In genomic region chr1:61077676-61078521, GRCh38 we compare ENCODE assay signal across 8 cellular contexts. TPM values are rescaled to one million over a fixed set of nuclear protein-coding genes. Genes with fewer than 3 reads are reported as not detected.
DNase-seq lines count a peak whose midpoint lies in the region; ATAC-seq and TF ChIP-seq lines count a peak whose summit lies in the region.

No MANE protein-coding gene starts in this region.

- peak overlapping the region; percentile 88 to 97 (median 95) for H3K27ac Mint-ChIP-seq in CD14-positive monocyte

- H3K27me3 Mint-ChIP-seq in CD14-positive monocyte (ENCODE audit: low read depth in 3 of 3) = peaks cover 5 to 7% (median 7%) of the 10 kb centered on the region in 3 donors

- peak overlapping the region; percentile 85 for H3K9ac ChIP-seq in OCI-LY3 (ENCODE audit: low read length)

- no peaks in the 10 kb centered on the region for H3K36me3 ChIP-seq in OCI-LY3 (replicated peaks; ENCODE audit: low read depth, low read length)

- H3K4me3 ChIP-seq in OCI-LY3 (ENCODE audit: low read length) = peak overlapping the region; percentile 94
- peak overlapping the region; percentile 49 for H3K4me3 ChIP-seq in epithelial cell of proximal tubule (ENCODE audit: low read depth, low read length)
- peak overlapping the region; percentile 52 for H3K4me3 ChIP-seq in mononuclear cell (ENCODE audit: low read length)

- DNase-seq in CD14-positive monocyte (ENCODE audit: low spot score) (peak; percentile 84), HuH-7 (ENCODE audit: low spot score) (peak; percentile 73), activated T-cell treated with anti-CD3 and anti-CD28 coated beads for 4 hours (peak; percentile 80), epithelial cell of proximal tubule (ENCODE audit: low read depth) (peak; percentile 100)
- peak; percentile 77 to 82 for DNase-seq in stimulated activated CD8-positive, alpha-beta memory T cell treated with anti-CD3 and anti-CD28 coated beads, Interleukin-2, amount 100 ng/mL, for 48 hours (ENCODE audit: low read depth in 2 of 2)

- ATAC-seq in GM21423 (IDR thresholded peaks at IDR 0.05; ENCODE audit: unreplicated experiment) = peak; percentile 55

- H3K9me3 ChIP-seq in OCI-LY3 (ENCODE audit: insufficient read depth, low read length) (no peaks in the 10 kb centered on the region), mononuclear cell (ENCODE audit: low read depth, low read length) (no peaks in the 10 kb centered on the region)

- TF ChIP-seq CTCF in CD14-positive monocyte (IDR thresholded peaks at IDR 0.05) (no peak), OCI-LY3 (IDR thresholded peaks at IDR 0.05; ENCODE audit: low read depth, low read length) (no peak), epithelial cell of proximal tubule (conservative IDR thresholded peaks at IDR 0.05; ENCODE audit: low read depth, low read length) (no peak)

- H4K20me1 ChIP-seq in OCI-LY3 (ENCODE audit: insufficient read depth, low read length) = no peaks in the 10 kb centered on the region

- peak overlapping the region; percentile 96 for H3K4me2 ChIP-seq in OCI-LY3 (ENCODE audit: low read length)

- peaks cover 10% of the 10 kb centered on the region for H3K4me1 ChIP-seq in OCI-LY3 (ENCODE audit: low read length)
- H3K4me1 ChIP-seq in mononuclear cell (ENCODE audit: insufficient read depth, low read length) = peaks cover 42% of the 10 kb centered on the region

- H3K27me3 ChIP-seq in OCI-LY3 (ENCODE audit: low read depth, low read length) (no peaks in the 10 kb centered on the region), mononuclear cell (ENCODE audit: insufficient read depth, low read length) (peaks cover 7% of the 10 kb centered on the region)

- H3K27ac ChIP-seq in OCI-LY3 (ENCODE audit: low read length) = peak overlapping the region; percentile 90

- H3K9me3 Mint-ChIP-seq in CD14-positive monocyte = no peaks in the 10 kb centered on the region

- peak overlapping the region; percentile 94 to 97 for H3K4me3 Mint-ChIP-seq in CD14-positive monocyte

- H3K79me2 ChIP-seq in OCI-LY3 (ENCODE audit: low read length) = no peaks in the 10 kb centered on the region

- intact Hi-C loops in CD14-positive monocyte (cut with micrococcal nuclease) = loop anchor here in 1 of 2 donors (10.0 kb wide), 1 partner anchor 57 kb away; no protein-coding TSS in a partner anchor

- no peaks in the 10 kb centered on the region for H3K36me3 Mint-ChIP-seq in CD14-positive monocyte

- H2AFZ ChIP-seq in OCI-LY3 (ENCODE audit: low read depth, low read length) = peak overlapping the region; percentile 92

- peaks cover 48% of the 10 kb centered on the region for H3K4me1 Mint-ChIP-seq in CD14-positive monocyte

RNA-seq across cellular contexts. Expression of gene NFIA, which starts 4.5 kb away (rescaled TPM):
- polyA plus RNA-seq in CD14-positive monocyte = 1 to 10 TPM; 1.4 to 5.3 TPM
- total RNA-seq in epithelial cell of proximal tubule = 0.58 and 1.6 TPM in 2 replicates
- 3.5 TPM for total RNA-seq in mononuclear cell

Comparison
In these comparisons a context has a peak if more than half of its experiments do, and no peak if none do; other contexts are left out.
1. Peak in every context shown above with its lines: DNase-seq, ATAC-seq, H3K4me3 ChIP-seq and H3K27ac ChIP-seq.